ENCODE assay signal across 9 cellular contexts in genomic region chr2:75896779-75897366, GRCh38.
A peak's percentile ranks its signal among the peaks of the same experiment; 100 is the strongest.
DNase-seq lines count a peak whose midpoint lies in the region; ATAC-seq and TF ChIP-seq lines count a peak whose summit lies in the region.
"Had no signal": no experiment of that assay in that cellular context is flagged by ENCODE, and none has a peak within 500 bp of the region (broad histone marks: within the 10 kb centered on the region; RNA-seq: fewer than 3 reads in every experiment).

No MANE protein-coding gene starts in this region.

- ATAC-seq in GM21526 (IDR thresholded peaks at IDR 0.05; ENCODE audit: low FRiP score, unreplicated experiment) (peak; percentile 92), Panc1 (peak; percentile 62; the same call in 1 of the 2 replicates)

- no peak overlapping the region for H3K4me3 ChIP-seq in GM12875 (ENCODE audit: low read depth, low read length)
- H3K4me3 ChIP-seq in HL-60 (replicated peaks; ENCODE audit: insufficient read depth, low read length), result no peak overlapping the region
- H3K4me3 ChIP-seq in Panc1 (ENCODE audit: low read depth in 2 of 2, low read length in 2 of 2), result no peak overlapping the region

- H3K27ac ChIP-seq in HL-60 (replicated peaks) (no peak overlapping the region), Panc1 (ENCODE audit: low read length) (no peak overlapping the region)
- H3K27ac ChIP-seq: neutrophil had no signal

- intact Hi-C loops in Panc1 (cut with micrococcal nuclease; ENCODE audit: unreplicated experiment), result no loop called here
- intact Hi-C loops in activated T-helper 1 cell treated with anti-CD3 and anti-CD28 coated beads, Interleukin-12 subunit alpha, Interleukin-12 subunit beta, Interleukin-2, Interleukin-4 antibody, amounts not matched to agents 30 ng/mL and 10 ng/mL and 1 ng/mL, durations not matched to agents 14 hours and 24 hours and 36 hours (cut with micrococcal nuclease), result no loop called here

- no peaks in the 10 kb centered on the region for H3K4me1 Mint-ChIP-seq in glutamatergic neuron (ENCODE audit: low read depth, unreplicated experiment)
- no peaks in the 10 kb centered on the region for H3K4me1 Mint-ChIP-seq in activated T-helper 1 cell treated with anti-CD3 and anti-CD28 coated beads, Interleukin-12 subunit alpha, Interleukin-12 subunit beta, Interleukin-2, Interleukin-4 antibody, amounts not matched to agents 30 ng/mL and 10 ng/mL and 1 ng/mL, durations not matched to agents 14 hours and 24 hours and 36 hours (ENCODE audit: low read depth)

- no peaks in the 10 kb centered on the region for H3K9me3 Mint-ChIP-seq in glutamatergic neuron (ENCODE audit: unreplicated experiment)
- no peaks in the 10 kb centered on the region for H3K9me3 Mint-ChIP-seq in activated T-helper 1 cell treated with anti-CD3 and anti-CD28 coated beads, Interleukin-12 subunit alpha, Interleukin-12 subunit beta, Interleukin-2, Interleukin-4 antibody, amounts not matched to agents 30 ng/mL and 10 ng/mL and 1 ng/mL, durations not matched to agents 14 hours and 24 hours and 36 hours

- no peaks in the 10 kb centered on the region for H3K9me3 ChIP-seq in Panc1 (ENCODE audit: control insufficient read depth, insufficient read depth, low read depth, low read length)
- H3K9me3 ChIP-seq: neutrophil had no signal

- no peaks in the 10 kb centered on the region for H3K27me3 Mint-ChIP-seq in glutamatergic neuron (ENCODE audit: unreplicated experiment)
- no peaks in the 10 kb centered on the region for H3K27me3 Mint-ChIP-seq in activated T-helper 1 cell treated with anti-CD3 and anti-CD28 coated beads, Interleukin-12 subunit alpha, Interleukin-12 subunit beta, Interleukin-2, Interleukin-4 antibody, amounts not matched to agents 30 ng/mL and 10 ng/mL and 1 ng/mL, durations not matched to agents 14 hours and 24 hours and 36 hours (ENCODE audit: insufficient read depth)

- TF ChIP-seq CTCF in GM12875 (IDR thresholded peaks at IDR 0.05; ENCODE audit: borderline replicate concordance, insufficient read depth, low read depth, low read length), result peak; percentile 87
- TF ChIP-seq CTCF in HL-60 (IDR thresholded peaks at IDR 0.05; ENCODE audit: insufficient read depth, low read length), result peak; percentile 32
- peak; percentile 66 for TF ChIP-seq CTCF in Panc1 (IDR thresholded peaks at IDR 0.05)
- TF ChIP-seq CTCF in glutamatergic neuron (IDR thresholded peaks at IDR 0.05; ENCODE audit: partially characterized antibody, unreplicated experiment), result peak; percentile 59

- H3K36me3 ChIP-seq in Panc1 (ENCODE audit: control insufficient read depth, insufficient read depth, low read length), result no peaks in the 10 kb centered on the region
- H3K36me3 ChIP-seq: neutrophil had no signal

- H3K27ac Mint-ChIP-seq in glutamatergic neuron (ENCODE audit: unreplicated experiment), result no peak overlapping the region
- no peak overlapping the region for H3K27ac Mint-ChIP-seq in activated T-helper 1 cell treated with anti-CD3 and anti-CD28 coated beads, Interleukin-12 subunit alpha, Interleukin-12 subunit beta, Interleukin-2, Interleukin-4 antibody, amounts not matched to agents 30 ng/mL and 10 ng/mL and 1 ng/mL, durations not matched to agents 14 hours and 24 hours and 36 hours

- no peak overlapping the region for H3K4me3 Mint-ChIP-seq in glutamatergic neuron (ENCODE audit: unreplicated experiment)
- no peak overlapping the region for H3K4me3 Mint-ChIP-seq in activated T-helper 1 cell treated with anti-CD3 and anti-CD28 coated beads, Interleukin-12 subunit alpha, Interleukin-12 subunit beta, Interleukin-2, Interleukin-4 antibody, amounts not matched to agents 30 ng/mL and 10 ng/mL and 1 ng/mL, durations not matched to agents 14 hours and 24 hours and 36 hours

- no peaks in the 10 kb centered on the region for H3K4me1 ChIP-seq in Panc1 (ENCODE audit: control insufficient read depth, insufficient read depth, low read length)

- POLR2A ChIA-PET in Panc1 (lab: Charles Lee), result no interaction called here

- in situ Hi-C loops in Panc1 (cut with HindIII; ENCODE audit: low pct_unique_long_range_greater_than_20kb, low sequenced_read_pairs), result no loop called here

- no TSS peak for BruUV-seq in Panc1 (replicated peaks; lab: Mats Ljungman, UMichigan)

- H3K27me3 ChIP-seq in HL-60 (ENCODE audit: insufficient read depth, poor library complexity, severe bottlenecking) (no peaks in the 10 kb centered on the region), Panc1 (ENCODE audit: control insufficient read depth, insufficient read depth, low read length) (no peaks in the 10 kb centered on the region)
- H3K27me3 ChIP-seq: neutrophil had no signal

- no peaks in the 10 kb centered on the region for H3K36me3 Mint-ChIP-seq in glutamatergic neuron (ENCODE audit: unreplicated experiment)
- H3K36me3 Mint-ChIP-seq in activated T-helper 1 cell treated with anti-CD3 and anti-CD28 coated beads, Interleukin-12 subunit alpha, Interleukin-12 subunit beta, Interleukin-2, Interleukin-4 antibody, amounts not matched to agents 30 ng/mL and 10 ng/mL and 1 ng/mL, durations not matched to agents 14 hours and 24 hours and 36 hours (ENCODE audit: low read depth), result no peaks in the 10 kb centered on the region

- peak; percentile 1 to 50 for DNase-seq in HL-60 (ENCODE audit: low read depth in 1 of 2, low spot score in 1 of 2)
- peak; percentile 33 for DNase-seq in Panc1 (ENCODE audit: low read depth, low spot score)
- DNase-seq in glutamatergic neuron, result peak; percentile 49
- no peak for DNase-seq in activated gamma-delta T cell treated with Interleukin-2 at 50 U/mL for 16 hours
- no peak for DNase-seq in GF-D8 (lab: John Stamatoyannopoulos, UW)
- no peak for DNase-seq in activated T-helper 1 cell treated with anti-CD3 and anti-CD28 coated beads, Interleukin-12 subunit alpha, Interleukin-12 subunit beta, Interleukin-2, Interleukin-4 antibody, amounts not matched to agents 30 ng/mL and 10 ng/mL and 1 ng/mL, durations not matched to agents 14 hours and 24 hours and 36 hours (ENCODE audit: low spot score)

- CTCF ChIA-PET in Panc1 (lab: Charles Lee), result no interaction called here

Comparison
In these comparisons a context has a peak if more than half of its experiments do, and no peak if none do; other contexts are left out.
1. CTCF ChIP-seq: peak in every context shown above with its lines; median percentile 87 in GM12875; 66 in Panc1; 59 in glutamatergic neuron; 32 in HL-60.
2. DNase-seq: peak in HL-60 (2 of 2), Panc1 (single experiment) and glutamatergic neuron (single experiment); none in activated gamma-delta T cell treated with Interleukin-2 at 50 U/mL for 16 hours (single experiment), GF-D8 (single experiment) and activated T-helper 1 cell treated with anti-CD3 and anti-CD28 coated beads, Interleukin-12 subunit alpha, Interleukin-12 subunit beta, Interleukin-2, Interleukin-4 antibody, amounts not matched to agents 30 ng/mL and 10 ng/mL and 1 ng/mL, durations not matched to agents 14 hours and 24 hours and 36 hours (single experiment).